ENCODE assay signal across 22 cellular contexts in the genomic region with DNA sequence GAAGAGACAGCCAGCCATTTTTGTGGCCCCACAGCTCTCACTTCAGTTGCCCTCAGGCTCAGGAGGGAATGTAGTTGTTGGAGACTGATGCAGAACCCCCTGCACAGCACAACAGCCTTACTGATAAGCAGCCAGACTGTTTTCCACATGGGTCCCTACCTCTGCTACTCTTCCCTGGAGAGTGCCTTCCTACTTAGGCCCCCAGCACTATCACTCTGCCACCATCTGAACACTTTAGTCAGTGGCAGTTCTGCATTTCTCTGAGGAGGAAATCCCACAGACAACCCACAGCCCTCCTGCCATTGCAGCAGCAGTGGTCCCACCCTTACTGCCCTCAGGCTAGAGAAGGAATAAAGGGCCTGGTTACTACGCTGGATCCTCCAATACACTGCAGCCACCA.
A peak's percentile ranks its signal among the peaks of the same experiment; 100 is the strongest.
DNase-seq lines count a peak whose midpoint lies in the region; ATAC-seq and TF ChIP-seq lines count a peak whose summit lies in the region.
"Had no signal": no experiment of that assay in that cellular context is flagged by ENCODE, and none has a peak within 500 bp of the region (broad histone marks: within the 10 kb centered on the region; RNA-seq: fewer than 3 reads in every experiment).

No MANE protein-coding gene starts in this region.

- H3K4me1 Mint-ChIP-seq in glutamatergic neuron (ENCODE audit: low read depth, unreplicated experiment): peaks cover 12% of the 10 kb centered on the region
- no peaks in the 10 kb centered on the region for H3K4me1 Mint-ChIP-seq in progenitor cell of endocrine pancreas (ENCODE audit: low read depth)
- no peaks in the 10 kb centered on the region for H3K4me1 Mint-ChIP-seq in activated T-helper 17 cell treated with anti-CD3 and anti-CD28 coated beads, Interleukin-2, amount 50 U/mL, for 72 hours
- H3K4me1 Mint-ChIP-seq: CD4-positive, CD25-positive, alpha-beta regulatory T cell; CD8-positive, alpha-beta memory T cell; GM23338; IgD-negative memory B cell had no signal

- WGBS in transverse colon (ENCODE audit: low coverage in 1 of 2), 2 donors: 63% methylated on average over 1 of the region's 1 CpG; no CpG with 5 or more reads in 1 of the 2 donors

- no peak overlapping the region for H3K4me3 ChIP-seq in transverse colon
- H3K4me3 ChIP-seq: GM23338 had no signal

- no peak for TF ChIP-seq EP300 in transverse colon (IDR thresholded peaks at IDR 0.05; ENCODE audit: low read depth)

- peak; percentile 96 for DNase-seq in OCI-M1 (lab: John Stamatoyannopoulos, UW)
- DNase-seq in glutamatergic neuron: no peak
- no peak for DNase-seq in progenitor cell of endocrine pancreas (ENCODE audit: low spot score, unreplicated experiment)
- no peak for DNase-seq in transverse colon
- DNase-seq in anterior cingulate cortex (lab: John Stamatoyannopoulos, UW): no peak
- DNase-seq in central memory CD4-positive, alpha-beta T cell: no peak
- DNase-seq: ACHN; BE2C; C1 segment of cervical spinal cord; CD4-positive, CD25-positive, alpha-beta regulatory T cell; CD8-positive, alpha-beta memory T cell; COR-L47; DMS 273 treated with DMSO at 0.1 percent for 48 hours; DMS53; DND-41; EL; HFFc6 had no signal

- no peak for TF ChIP-seq CTCF in glutamatergic neuron (IDR thresholded peaks at IDR 0.05; ENCODE audit: partially characterized antibody, unreplicated experiment)
- no peak for TF ChIP-seq CTCF in progenitor cell of endocrine pancreas (IDR thresholded peaks at IDR 0.05; ENCODE audit: unreplicated experiment)
- no peak for TF ChIP-seq CTCF in transverse colon (IDR thresholded peaks at IDR 0.05)

- H3K36me3 Mint-ChIP-seq in glutamatergic neuron (ENCODE audit: unreplicated experiment): peaks cover 4% of the 10 kb centered on the region
- H3K36me3 Mint-ChIP-seq in progenitor cell of endocrine pancreas (ENCODE audit: insufficient read depth): no peaks in the 10 kb centered on the region
- no peaks in the 10 kb centered on the region for H3K36me3 Mint-ChIP-seq in activated T-helper 17 cell treated with anti-CD3 and anti-CD28 coated beads, Interleukin-2, amount 50 U/mL, for 72 hours (ENCODE audit: low read depth)
- H3K36me3 Mint-ChIP-seq: CD4-positive, CD25-positive, alpha-beta regulatory T cell; CD8-positive, alpha-beta memory T cell; IgD-negative memory B cell had no signal

- peaks cover 7 to 13% of the 10 kb centered on the region in 2 donors for H3K9me3 ChIP-seq in transverse colon
- H3K9me3 ChIP-seq: BE2C had no signal

- intact Hi-C loops in transverse colon (cut with DNase I; ENCODE audit: low total_unique reads): no loop called here

- no peaks in the 10 kb centered on the region for H3K36me3 ChIP-seq in transverse colon
- H3K36me3 ChIP-seq: BE2C had no signal

- no peak overlapping the region for H3K4me3 Mint-ChIP-seq in glutamatergic neuron (ENCODE audit: unreplicated experiment)
- H3K4me3 Mint-ChIP-seq in progenitor cell of endocrine pancreas (ENCODE audit: low read depth): no peak overlapping the region
- no peak overlapping the region for H3K4me3 Mint-ChIP-seq in activated T-helper 17 cell treated with anti-CD3 and anti-CD28 coated beads, Interleukin-2, amount 50 U/mL, for 72 hours
- H3K4me3 Mint-ChIP-seq: CD4-positive, CD25-positive, alpha-beta regulatory T cell; CD8-positive, alpha-beta memory T cell; GM23338; HFFc6; IgD-negative memory B cell had no signal

- H3K27me3 ChIP-seq in transverse colon: no peaks in the 10 kb centered on the region
- H3K27me3 ChIP-seq: BE2C had no signal

- no peak for ATAC-seq in activated T-helper 17 cell treated with anti-CD3 and anti-CD28 coated beads, Interleukin-2, amount 50 U/mL, for 72 hours (replicated peaks)
- ATAC-seq: GM23338, HCT116, HepG2 had no signal

- no peaks in the 10 kb centered on the region for H3K4me1 ChIP-seq in transverse colon
- H3K4me1 ChIP-seq: BE2C had no signal

- H3K9me3 Mint-ChIP-seq in glutamatergic neuron (ENCODE audit: unreplicated experiment): peaks cover 2% of the 10 kb centered on the region
- peaks cover 3% of the 10 kb centered on the region for H3K9me3 Mint-ChIP-seq in progenitor cell of endocrine pancreas (ENCODE audit: low read depth)
- H3K9me3 Mint-ChIP-seq in activated T-helper 17 cell treated with anti-CD3 and anti-CD28 coated beads, Interleukin-2, amount 50 U/mL, for 72 hours: peaks cover 32% of the 10 kb centered on the region

- H3K27ac ChIP-seq in transverse colon: no peak overlapping the region

- H3K27me3 Mint-ChIP-seq in glutamatergic neuron (ENCODE audit: unreplicated experiment) (peaks cover 7% of the 10 kb centered on the region), progenitor cell of endocrine pancreas (no peaks in the 10 kb centered on the region)
- H3K27me3 Mint-ChIP-seq in activated T-helper 17 cell treated with anti-CD3 and anti-CD28 coated beads, Interleukin-2, amount 50 U/mL, for 72 hours: no peaks in the 10 kb centered on the region
- H3K27me3 Mint-ChIP-seq: CD4-positive, CD25-positive, alpha-beta regulatory T cell; IgD-negative memory B cell had no signal

- in situ Hi-C loops in transverse colon (cut with MboI; ENCODE audit: low pct_ligation_motif_present in 1 of 4, low pct_unique_long_range_greater_than_20kb in 1 of 4, low sequenced_read_pairs in 3 of 4): no loop called here

- H3K27ac Mint-ChIP-seq in glutamatergic neuron (ENCODE audit: unreplicated experiment): peak overlapping the region; percentile 57
- peak overlapping the region; percentile 29 for H3K27ac Mint-ChIP-seq in progenitor cell of endocrine pancreas
- no peak overlapping the region for H3K27ac Mint-ChIP-seq in activated T-helper 17 cell treated with anti-CD3 and anti-CD28 coated beads, Interleukin-2, amount 50 U/mL, for 72 hours
- H3K27ac Mint-ChIP-seq: CD4-positive, CD25-positive, alpha-beta regulatory T cell; CD8-positive, alpha-beta memory T cell; GM23338; HFFc6; IgD-negative memory B cell had no signal

- no peak for TF ChIP-seq POLR2A in transverse colon (IDR thresholded peaks at IDR 0.05)
